In the genomic region with DNA sequence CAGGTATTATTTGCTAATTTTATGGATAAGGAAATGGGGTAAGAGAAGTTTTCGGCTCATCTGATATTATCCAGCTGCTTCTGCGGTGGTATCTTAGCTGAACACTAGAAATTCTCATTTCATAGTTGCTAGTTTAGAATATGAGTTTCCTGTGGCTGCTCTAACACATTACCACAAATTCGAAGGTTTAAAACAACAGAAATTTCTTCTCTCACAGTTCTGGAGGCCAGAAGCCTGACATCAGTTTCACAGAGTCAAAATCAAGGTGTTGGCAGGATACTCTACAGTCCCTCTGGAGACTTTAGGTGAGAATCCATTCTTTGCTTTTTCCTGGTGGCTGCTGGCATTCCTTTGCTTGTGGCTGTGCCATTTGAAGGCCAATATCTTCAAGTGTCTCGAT, we compare ENCODE assay signal across 1 cellular context.
TF ChIP-seq lines count a peak whose summit lies in the region.

No MANE protein-coding gene starts in this region.

TF ChIP-seq in IMR-90, 13 proteins besides CTCF, POLR2A, EP300 and RAD21:
- TF ChIP-seq CHD1 (IDR thresholded peaks at IDR 0.05; ENCODE audit: low read depth, low read length): no peak
- TF ChIP-seq, protein P1, sequence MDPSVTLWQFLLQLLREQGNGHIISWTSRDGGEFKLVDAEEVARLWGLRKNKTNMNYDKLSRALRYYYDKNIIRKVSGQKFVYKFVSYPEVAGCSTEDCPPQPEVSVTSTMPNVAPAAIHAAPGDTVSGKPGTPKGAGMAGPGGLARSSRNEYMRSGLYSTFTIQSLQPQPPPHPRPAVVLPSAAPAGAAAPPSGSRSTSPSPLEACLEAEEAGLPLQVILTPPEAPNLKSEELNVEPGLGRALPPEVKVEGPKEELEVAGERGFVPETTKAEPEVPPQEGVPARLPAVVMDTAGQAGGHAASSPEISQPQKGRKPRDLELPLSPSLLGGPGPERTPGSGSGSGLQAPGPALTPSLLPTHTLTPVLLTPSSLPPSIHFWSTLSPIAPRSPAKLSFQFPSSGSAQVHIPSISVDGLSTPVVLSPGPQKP (IDR thresholded peaks at IDR 0.05; ENCODE audit: borderline replicate concordance, low read depth, low read length): no peak
- no peak for TF ChIP-seq RCOR1 (IDR thresholded peaks at IDR 0.05; ENCODE audit: insufficient replicate concordance, low read length)
- TF ChIP-seq RFX5 (IDR thresholded peaks at IDR 0.05; ENCODE audit: low read depth, low read length): no peak
- TF ChIP-seq BHLHE40 (IDR thresholded peaks at IDR 0.05; ENCODE audit: low read depth, low read length): no peak
- no peak for TF ChIP-seq FOS (IDR thresholded peaks at IDR 0.05; ENCODE audit: low read depth, low read length)
- no peak for TF ChIP-seq MAFK (IDR thresholded peaks at IDR 0.05; ENCODE audit: low read depth, low read length)
- TF ChIP-seq SMC3 (IDR thresholded peaks at IDR 0.05; ENCODE audit: low read depth, low read length): no peak
- TF ChIP-seq MAZ (IDR thresholded peaks at IDR 0.05; ENCODE audit: borderline replicate concordance, low read depth, low read length): no peak
- TF ChIP-seq, protein P2, sequence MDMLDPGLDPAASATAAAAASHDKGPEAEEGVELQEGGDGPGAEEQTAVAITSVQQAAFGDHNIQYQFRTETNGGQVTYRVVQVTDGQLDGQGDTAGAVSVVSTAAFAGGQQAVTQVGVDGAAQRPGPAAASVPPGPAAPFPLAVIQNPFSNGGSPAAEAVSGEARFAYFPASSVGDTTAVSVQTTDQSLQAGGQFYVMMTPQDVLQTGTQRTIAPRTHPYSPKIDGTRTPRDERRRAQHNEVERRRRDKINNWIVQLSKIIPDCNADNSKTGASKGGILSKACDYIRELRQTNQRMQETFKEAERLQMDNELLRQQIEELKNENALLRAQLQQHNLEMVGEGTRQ (IDR thresholded peaks at IDR 0.05; ENCODE audit: low read depth, low read length): no peak
- TF ChIP-seq NFE2L2 (IDR thresholded peaks at IDR 0.05; ENCODE audit: low read depth, low read length): no peak
- TF ChIP-seq CEBPB (IDR thresholded peaks at IDR 0.05; ENCODE audit: low read depth, low read length): no peak
- TF ChIP-seq MXI1 (IDR thresholded peaks at IDR 0.05; ENCODE audit: borderline replicate concordance, low read depth, low read length): no peak
